ENCODE assay signal across 9 cellular contexts in genomic region chr1:61226791-61227567, GRCh38.
DNase-seq lines count a peak whose midpoint lies in the region; ATAC-seq and TF ChIP-seq lines count a peak whose summit lies in the region.
"Had no signal": no experiment of that assay in that cellular context is flagged by ENCODE, and none has a peak within 500 bp of the region (broad histone marks: within the 10 kb centered on the region; RNA-seq: fewer than 3 reads in every experiment).

No MANE protein-coding gene starts in this region.

- no peaks in the 10 kb centered on the region for H3K36me3 ChIP-seq in heart right ventricle
- no peaks in the 10 kb centered on the region for H3K36me3 ChIP-seq in tibial nerve

- H3K27ac ChIP-seq in heart right ventricle, result peak overlapping the region in 4 of 10 donors; percentile 15 to 43 (median 22)
- H3K27ac ChIP-seq in tibial nerve, result peak overlapping the region in 3 of 4 donors; percentile 27 to 79 (median 64)

- TF ChIP-seq CTCF in heart right ventricle (IDR thresholded peaks at IDR 0.05) (no peak), tibial nerve (IDR thresholded peaks at IDR 0.05) (no peak), lower leg skin (IDR thresholded peaks at IDR 0.05) (no peak)

- TF ChIP-seq EP300 in tibial nerve (IDR thresholded peaks at IDR 0.05), result peak in 1 of 2 donors; percentile 51

- ATAC-seq in heart right ventricle, result peak in 5 of 8 donors; percentile 8 to 49 (median 35)
- no peak for ATAC-seq in GM21360 (IDR thresholded peaks at IDR 0.05; ENCODE audit: unreplicated experiment)

- DNase-seq in NCI-H1436 (lab: John Stamatoyannopoulos, UW), result peak; percentile 39
- DNase-seq in SHP77 (lab: John Stamatoyannopoulos, UW), result peak; percentile 79 to 85
- no peak for DNase-seq in heart right ventricle
- no peak for DNase-seq in tibial nerve (ENCODE audit: low spot score in 2 of 2)
- no peak for DNase-seq in lower leg skin (ENCODE audit: low spot score in 2 of 2)
- DNase-seq in NCI-H1048 (lab: John Stamatoyannopoulos, UW), result no peak
- DNase-seq: activated CD4-positive, alpha-beta memory T cell treated with anti-CD3 and anti-CD28 coated beads, Interleukin-2, amount 10 ng/mL, durations not matched to agents 7 days and 5 days; retina had no signal

- intact Hi-C loops in heart right ventricle (cut with DNase I) (loop anchor here in 1 of 10 donors (10.0 kb wide), 1 partner anchor 172 kb away; no protein-coding TSS in a partner anchor), lower leg skin (cut with DNase I; ENCODE audit: low total_unique reads) (no loop called here)

- peaks cover 0 to 49% (median 28%) of the 10 kb centered on the region in 9 donors for H3K4me1 ChIP-seq in heart right ventricle
- peaks cover 0 to 76% (median 5%) of the 10 kb centered on the region in 4 donors for H3K4me1 ChIP-seq in tibial nerve

- TF ChIP-seq POLR2A in tibial nerve (IDR thresholded peaks at IDR 0.05), result no peak
- no peak for TF ChIP-seq POLR2A in lower leg skin (IDR thresholded peaks at IDR 0.05)

- no peak overlapping the region for H3K4me3 ChIP-seq in heart right ventricle
- H3K4me3 ChIP-seq in tibial nerve, result peak overlapping the region in 1 of 4 donors; percentile 30
- no peak overlapping the region for H3K4me3 ChIP-seq in lower leg skin (ENCODE audit: low read depth, poor library complexity, severe bottlenecking)

- 66 to 72% methylated on average over 12 of the region's 12 CpGs for WGBS in heart right ventricle, 2 donors
- 51% methylated on average over 12 of the region's 12 CpGs for WGBS in tibial nerve, 2 donors
- WGBS in lower leg skin, 2 donors, result 32 to 33% methylated on average over 12 of the region's 12 CpGs

- no peaks in the 10 kb centered on the region for H3K9me3 ChIP-seq in heart right ventricle
- H3K9me3 ChIP-seq in tibial nerve, result no peaks in the 10 kb centered on the region

- no peaks in the 10 kb centered on the region for H3K27me3 ChIP-seq in heart right ventricle
- H3K27me3 ChIP-seq in tibial nerve, result no peaks in the 10 kb centered on the region

Comparison
In these comparisons a context has a peak if more than half of its experiments do, and no peak if none do; other contexts are left out.
1. DNase-seq: peak in NCI-H1436 (single experiment) and SHP77 (2 of 2); none in heart right ventricle (0 of 2), tibial nerve (0 of 2), lower leg skin (0 of 2) and NCI-H1048 (single experiment).